Comparison of ENCODE assay signal across 10 cellular contexts in the genomic region with DNA sequence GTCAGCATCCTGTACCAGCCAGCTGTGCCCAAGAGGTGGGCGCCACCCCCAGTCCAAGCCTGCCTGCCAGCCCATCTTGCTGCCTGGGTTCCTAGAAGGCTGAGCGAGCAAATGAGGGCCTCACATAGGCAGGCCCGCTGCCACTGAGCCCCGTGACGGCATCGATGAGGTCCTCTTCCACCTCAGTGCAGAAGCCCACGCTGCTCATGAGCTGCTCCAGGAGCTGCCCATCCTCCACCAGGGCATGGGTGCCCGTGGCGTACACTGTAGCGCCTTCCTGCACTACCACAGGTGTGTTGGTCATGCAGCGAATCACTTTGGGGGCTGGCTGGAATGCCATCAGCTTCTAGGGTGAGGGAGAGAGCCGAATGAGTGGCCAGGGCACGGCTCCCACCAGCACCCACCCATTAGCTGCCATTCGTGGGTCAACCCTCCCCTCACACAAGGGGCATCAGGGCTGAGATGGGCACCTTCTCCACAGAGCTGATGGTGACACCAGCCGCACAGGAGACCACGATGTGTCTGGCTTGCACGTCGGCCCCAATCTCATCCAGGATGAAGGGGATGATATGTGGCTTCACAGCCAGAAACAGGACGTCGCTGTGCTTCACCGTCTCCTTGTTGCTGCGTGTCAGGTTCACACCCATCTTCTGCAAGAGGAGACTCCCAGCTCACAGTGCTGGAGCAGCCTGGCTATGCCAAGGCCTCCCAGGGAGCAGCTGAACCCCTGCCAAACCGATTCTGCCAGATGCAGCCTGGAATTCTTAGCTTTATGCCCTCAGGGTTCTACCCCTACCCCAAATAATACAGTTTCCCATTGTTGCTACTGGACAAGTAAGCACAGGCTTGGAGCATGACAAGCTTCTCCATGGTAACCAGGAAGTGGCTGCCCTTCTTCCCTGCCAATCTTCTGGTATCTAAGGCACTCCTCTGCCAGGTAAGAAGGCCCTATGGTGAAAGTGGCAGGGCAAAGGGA. TPM values are rescaled to one million over a fixed set of nuclear protein-coding genes. Genes with fewer than 3 reads are reported as not detected.
A peak's percentile ranks its signal among the peaks of the same experiment; 100 is the strongest.
DNase-seq lines count a peak whose midpoint lies in the region; ATAC-seq, FAIRE-seq and TF ChIP-seq lines count a peak whose summit lies in the region.
"Had no signal": no experiment of that assay in that cellular context is flagged by ENCODE, and none has a peak within 500 bp of the region (broad histone marks: within the 10 kb centered on the region; RNA-seq: fewer than 3 reads in every experiment).

No MANE protein-coding gene starts in this region.

- H3K9me3 ChIP-seq in H1 (ENCODE audit: insufficient read depth in 2 of 2, low read depth in 1 of 2, low read length in 1 of 2), result no peaks in the 10 kb centered on the region

- no peaks in the 10 kb centered on the region for H3K9me3 Mint-ChIP-seq in T-helper 1 cell treated with Interleukin-12 subunit alpha and Interleukin-12 subunit beta and Interleukin-4 antibody, amounts not matched to agents 30 μg/mL and 1 μg/mL, for 36 hours
- H3K9me3 Mint-ChIP-seq in chondrocyte (ENCODE audit: low read depth), result no peaks in the 10 kb centered on the region
- peaks cover under 1% of the 10 kb centered on the region for H3K9me3 Mint-ChIP-seq in glutamatergic neuron (ENCODE audit: unreplicated experiment)

- no peak for DNase-seq in T-helper 1 cell
- DNase-seq in NCI-H226, result peak; percentile 1
- no peak for DNase-seq in H1 (ENCODE audit: low read depth in 1 of 2, low spot score in 2 of 2)
- peak; percentile 54 for DNase-seq in renal cortical epithelial cell (ENCODE audit: low read depth)
- no peak for DNase-seq in chondrocyte (ENCODE audit: low spot score)
- no peak for DNase-seq in glutamatergic neuron
- DNase-seq: activated CD4-positive, alpha-beta T cell treated with anti-CD3 and anti-CD28 coated beads for 48 hours; erythroblast had no signal

- H2BK15ac ChIP-seq in H1 (ENCODE audit: low read length), result no peak overlapping the region

- H3K4me2 ChIP-seq in H1 (ENCODE audit: insufficient read depth in 1 of 2, low read depth in 2 of 2, low read length in 2 of 2), result peak overlapping the region in 1 of 2 experiments; percentile 63; a peak in 1 of 4 replicates

- TF ChIP-seq POLR2A in H1 (IDR thresholded peaks at IDR 0.05; ENCODE audit: control extremely low read depth in 1 of 2, low read depth in 2 of 2, low read length in 2 of 2), result no peak

- no peak overlapping the region for H2BK20ac ChIP-seq in H1 (ENCODE audit: low read length)

- H3K23me2 ChIP-seq in H1 (ENCODE audit: low read depth, low read length), result peaks cover 4% of the 10 kb centered on the region

- no peaks in the 10 kb centered on the region for H3K27me3 ChIP-seq in H1 (replicated peaks in 1 of 4; ENCODE audit: control insufficient read depth in 3 of 4, extremely low read depth in 1 of 4, insufficient read depth in 3 of 4, low read length in 3 of 4)

- no peak overlapping the region for H4K8ac ChIP-seq in H1 (ENCODE audit: extremely low read depth, insufficient read depth, low read length)

- TF ChIP-seq EP300 in H1 (IDR thresholded peaks at IDR 0.05; ENCODE audit: borderline replicate concordance in 1 of 2, low read depth in 2 of 2, low read length in 2 of 2), result no peak

- WGBS in H1 (ENCODE audit: extremely low coverage in 1 of 2, insufficient coverage in 1 of 2, insufficient read length in 1 of 2, insufficient replicate concordance in 2 of 2, low coverage in 1 of 2, low lambda C conversion rate in 2 of 2, missing lambda C conversion rate in 1 of 2), 2 experiments, result 97% methylated on average over 23 of the region's 23 CpGs; no CpG with 5 or more reads in 1 of the 2 experiments

- peaks cover 3 to 4% of the 10 kb centered on the region in 2 experiments for H4K20me1 ChIP-seq in H1 (replicated peaks in 1 of 2; ENCODE audit: control insufficient read depth in 1 of 2, insufficient read depth in 2 of 2, low read length in 2 of 2)

- H2BK5ac ChIP-seq in H1 (ENCODE audit: low read depth, low read length), result 0 out of 2 replicates have a peak overlapping the region, but pooled peaks have one; percentile 13

- FAIRE-seq in H1 (lab: Jason Lieb, UNC), result no peak

- no peak overlapping the region for H3K4ac ChIP-seq in H1 (replicated peaks; ENCODE audit: insufficient read length, low read depth, low read length)

- H3K18ac ChIP-seq in H1 (ENCODE audit: extremely low read depth, low read length), result no peak overlapping the region

- POLR2A ChIA-PET in H1 (lab: Charles Lee; ENCODE audit: partially characterized antibody), result interaction anchor here (0.8 to 3.4 kb wide), 6 partner anchors 12 to 55 kb away, joined by 3 to 22 read pairs (median 6); a partner anchor contains a TSS

- H3K23ac ChIP-seq in H1 (ENCODE audit: insufficient read length), result no peak overlapping the region

- no peak overlapping the region for H3K4me3 Mint-ChIP-seq in T-helper 1 cell treated with Interleukin-12 subunit alpha and Interleukin-12 subunit beta and Interleukin-4 antibody, amounts not matched to agents 30 μg/mL and 1 μg/mL, for 36 hours
- H3K4me3 Mint-ChIP-seq in chondrocyte (ENCODE audit: unreplicated experiment) (no peak overlapping the region), glutamatergic neuron (ENCODE audit: unreplicated experiment) (no peak overlapping the region)

- H3K27ac ChIP-seq in H1 (ENCODE audit: low read depth, low read length), result no peak overlapping the region; the same call in 1 of the 2 replicates

- H3K4me1 ChIP-seq in H1 (replicated peaks in 1 of 4; ENCODE audit: control insufficient read depth in 3 of 4, insufficient read depth in 4 of 4, low read length in 3 of 4), result peaks cover 0 to 9% (median 5%) of the 10 kb centered on the region in 4 experiments; a peak in 4 of 7 replicates

- no peak overlapping the region for H3K4me3 ChIP-seq in H1 (ENCODE audit: extremely low read depth in 1 of 4, insufficient read depth in 2 of 4, low read depth in 3 of 4, low read length in 4 of 4)

- no peak overlapping the region for H4K91ac ChIP-seq in H1 (replicated peaks; ENCODE audit: insufficient read length, low read length)

- no peak overlapping the region for H3K56ac ChIP-seq in H1 (replicated peaks; ENCODE audit: insufficient read length, low read depth, low read length)

- peaks cover 11% of the 10 kb centered on the region for H3K79me1 ChIP-seq in H1 (ENCODE audit: low read depth, low read length)

- no peak overlapping the region for H2AFZ ChIP-seq in H1 (ENCODE audit: low read length)

- H3K79me2 ChIP-seq in H1 (ENCODE audit: control insufficient read depth in 1 of 2, insufficient read depth in 2 of 2, low read length in 2 of 2), result peaks cover 5 to 15% of the 10 kb centered on the region in 2 experiments

- H3K4me1 Mint-ChIP-seq in T-helper 1 cell treated with Interleukin-12 subunit alpha and Interleukin-12 subunit beta and Interleukin-4 antibody, amounts not matched to agents 30 μg/mL and 1 μg/mL, for 36 hours (ENCODE audit: low read depth), result peaks cover 33% of the 10 kb centered on the region
- H3K4me1 Mint-ChIP-seq in chondrocyte (ENCODE audit: low read depth) (peaks cover 46% of the 10 kb centered on the region), glutamatergic neuron (ENCODE audit: low read depth, unreplicated experiment) (no peaks in the 10 kb centered on the region)

- H3K36me3 Mint-ChIP-seq in T-helper 1 cell treated with Interleukin-12 subunit alpha and Interleukin-12 subunit beta and Interleukin-4 antibody, amounts not matched to agents 30 μg/mL and 1 μg/mL, for 36 hours (ENCODE audit: low read depth), result peaks cover 31% of the 10 kb centered on the region
- peaks cover 5% of the 10 kb centered on the region for H3K36me3 Mint-ChIP-seq in chondrocyte (ENCODE audit: low read depth)
- no peaks in the 10 kb centered on the region for H3K36me3 Mint-ChIP-seq in glutamatergic neuron (ENCODE audit: unreplicated experiment)

- no peaks in the 10 kb centered on the region for H3K27me3 Mint-ChIP-seq in T-helper 1 cell treated with Interleukin-12 subunit alpha and Interleukin-12 subunit beta and Interleukin-4 antibody, amounts not matched to agents 30 μg/mL and 1 μg/mL, for 36 hours (ENCODE audit: low read depth)
- H3K27me3 Mint-ChIP-seq in chondrocyte (ENCODE audit: low read depth) (no peaks in the 10 kb centered on the region), glutamatergic neuron (ENCODE audit: unreplicated experiment) (peaks cover 2% of the 10 kb centered on the region)

- H2BK12ac ChIP-seq in H1 (ENCODE audit: low read depth, low read length), result no peak overlapping the region

- H2BK120ac ChIP-seq in H1 (replicated peaks; ENCODE audit: low read depth, low read length), result no peak overlapping the region

- no peak for TF ChIP-seq CTCF in H1 (IDR thresholded peaks at IDR 0.05; ENCODE audit: control extremely low read depth in 1 of 3, insufficient read depth in 1 of 3, low read depth in 1 of 3, low read length in 3 of 3)
- no peak for TF ChIP-seq CTCF in chondrocyte (IDR thresholded peaks at IDR 0.05)
- no peak for TF ChIP-seq CTCF in glutamatergic neuron (IDR thresholded peaks at IDR 0.05; ENCODE audit: partially characterized antibody, unreplicated experiment)

- H3K9ac ChIP-seq in H1 (replicated peaks in 1 of 4; ENCODE audit: extremely low read depth in 1 of 4, low read depth in 3 of 4, low read length in 3 of 4), result peak overlapping the region in 1 of 4 experiments; percentile 45; a peak in 3 of 7 replicates

- no peak for ATAC-seq in GM21526 (IDR thresholded peaks at IDR 0.05; ENCODE audit: low FRiP score, unreplicated experiment)

- no peak overlapping the region for H3K14ac ChIP-seq in H1 (ENCODE audit: insufficient read length)

- H2AK5ac ChIP-seq in H1 (ENCODE audit: low read depth, low read length), result no peak overlapping the region

- no peak for TF ChIP-seq RAD21 in H1 (IDR thresholded peaks at IDR 0.05 in 1 of 2, conservative IDR thresholded peaks at IDR 0.05 in 1 of 2; ENCODE audit: low read depth in 2 of 2, low read length in 2 of 2)

- H4K5ac ChIP-seq in H1 (ENCODE audit: insufficient read length, low read depth, low read length), result no peak overlapping the region

- CTCF ChIA-PET in H1 (lab: Charles Lee; ENCODE audit: partially characterized antibody), result interaction anchor here (0.7 to 5.5 kb wide), 13 partner anchors 11 to 447 kb away, joined by 3 to 27 read pairs (median 4); no protein-coding TSS in a partner anchor

- peak overlapping the region; percentile 67 for H3K27ac Mint-ChIP-seq in T-helper 1 cell treated with Interleukin-12 subunit alpha and Interleukin-12 subunit beta and Interleukin-4 antibody, amounts not matched to agents 30 μg/mL and 1 μg/mL, for 36 hours
- H3K27ac Mint-ChIP-seq in chondrocyte (ENCODE audit: unreplicated experiment), result no peak overlapping the region
- no peak overlapping the region for H3K27ac Mint-ChIP-seq in glutamatergic neuron (ENCODE audit: unreplicated experiment)

- H3K36me3 ChIP-seq in H1 (ENCODE audit: control insufficient read depth in 2 of 4, insufficient read depth in 4 of 4, low read length in 3 of 4), result peaks cover 9 to 46% (median 24%) of the 10 kb centered on the region in 4 experiments; a peak in 7 of 8 replicates

RNA-seq across cellular contexts. Expression of a gene that starts 2.0 kb away (rescaled TPM):
- total RNA-seq in H1 (2021; fragmentation: NEBNext Ultra II Directional; extraction: Animal tissue kit (Norgen Biotek cat#: 25700)), result 84.3 and 84.6 TPM in 2 replicates
- polyA plus RNA-seq in H1 (2011; rRNA removed), result 79.3 and 96.6 TPM in 2 replicates
- 96.5 TPM for polyA plus RNA-seq in H1 (2011; cell fraction: cytosol; rRNA removed)
- 96.7 TPM for polyA plus RNA-seq in H1 (2011; cell fraction: nucleus; rRNA removed)
- polyA plus RNA-seq in H1 (2012, experiment 1 of 2), result 63.1 to 84.9 TPM (median 76.1 TPM) in 4 replicates
- 59.4 TPM for polyA plus RNA-seq in H1 (2012, experiment 2 of 2)
- 113 TPM for polyA plus RNA-seq in H1 (2013, experiment 1 of 2)
- 115 TPM for polyA plus RNA-seq in H1 (2013, experiment 2 of 2)
- polyA minus RNA-seq in H1 (2011; rRNA and poly(A)+ RNA removed), result 41.8 and 68.7 TPM in 2 replicates
- polyA minus RNA-seq in H1 (2011; cell fraction: cytosol; rRNA and poly(A)+ RNA removed), result 22.0 TPM
- polyA minus RNA-seq in H1 (2011; cell fraction: nucleus; rRNA and poly(A)+ RNA removed), result 26.9 TPM
- total RNA-seq in renal cortical epithelial cell (37.6 and 41.8 TPM in 2 replicates), chondrocyte (43.4 to 52.4 TPM (median 43.5 TPM) in 3 replicates), glutamatergic neuron (ENCODE audit: unreplicated experiment) (36.6 TPM)

RNA-seq across cellular contexts. Expression of a gene that starts 19.0 kb away (rescaled TPM):
- 3.2 and 4.3 TPM in 2 replicates for total RNA-seq in H1 (2021; fragmentation: NEBNext Ultra II Directional; extraction: Animal tissue kit (Norgen Biotek cat#: 25700))
- 2.6 and 2.9 TPM in 2 replicates for polyA plus RNA-seq in H1 (2011; rRNA removed)
- 3.1 TPM for polyA plus RNA-seq in H1 (2011; cell fraction: cytosol; rRNA removed)
- polyA plus RNA-seq in H1 (2011; cell fraction: nucleus; rRNA removed), result 2.5 TPM
- polyA plus RNA-seq in H1 (2012, experiment 1 of 2), result 0.94 to 1.9 TPM (median 1.4 TPM) in 4 replicates
- 2.2 TPM for polyA plus RNA-seq in H1 (2012, experiment 2 of 2)
- polyA plus RNA-seq in H1 (2013, experiment 1 of 2), result 44.6 TPM
- polyA plus RNA-seq in H1 (2013, experiment 2 of 2), result 54.0 TPM
- 0.83 and 1.4 TPM in 2 replicates for polyA minus RNA-seq in H1 (2011; rRNA and poly(A)+ RNA removed)
- polyA minus RNA-seq in H1 (2011; cell fraction: cytosol; rRNA and poly(A)+ RNA removed), result 0.88 TPM
- polyA minus RNA-seq in H1 (2011; cell fraction: nucleus; rRNA and poly(A)+ RNA removed), result 1.5 TPM
- total RNA-seq in renal cortical epithelial cell (not detected in 2 replicates), chondrocyte (10.2 to 39.6 TPM (median 38.3 TPM) in 3 replicates), glutamatergic neuron (ENCODE audit: unreplicated experiment) (5.0 TPM)

RNA-seq across cellular contexts. Expression of a gene that starts 33.1 kb away (rescaled TPM):
- total RNA-seq in H1 (2021; fragmentation: NEBNext Ultra II Directional; extraction: Animal tissue kit (Norgen Biotek cat#: 25700)), result 8.4 and 11.7 TPM in 2 replicates
- 4.5 and 7.3 TPM in 2 replicates for polyA plus RNA-seq in H1 (2011; rRNA removed)
- 7.1 TPM for polyA plus RNA-seq in H1 (2011; cell fraction: cytosol; rRNA removed)
- 8.4 TPM for polyA plus RNA-seq in H1 (2011; cell fraction: nucleus; rRNA removed)
- 1.8 to 3.5 TPM (median 3.1 TPM) in 4 replicates for polyA plus RNA-seq in H1 (2012, experiment 1 of 2)
- 3.5 TPM for polyA plus RNA-seq in H1 (2012, experiment 2 of 2)
- 112 TPM for polyA plus RNA-seq in H1 (2013, experiment 1 of 2)
- 131 TPM for polyA plus RNA-seq in H1 (2013, experiment 2 of 2)
- polyA minus RNA-seq in H1 (2011; rRNA and poly(A)+ RNA removed), result 0.66 and 1.3 TPM in 2 replicates
- 3.0 TPM for polyA minus RNA-seq in H1 (2011; cell fraction: cytosol; rRNA and poly(A)+ RNA removed)
- 3.1 TPM for polyA minus RNA-seq in H1 (2011; cell fraction: nucleus; rRNA and poly(A)+ RNA removed)
- total RNA-seq in renal cortical epithelial cell (0.15 TPM in 1 of 2 replicates, not detected in the other), chondrocyte (0.56 to 2.2 TPM (median 0.99 TPM) in 3 replicates), glutamatergic neuron (ENCODE audit: unreplicated experiment) (2.3 TPM)

RNA-seq across cellular contexts. Expression of a gene that starts 39.8 kb away (rescaled TPM):
- 41.2 and 55.4 TPM in 2 replicates for total RNA-seq in H1 (2021; fragmentation: NEBNext Ultra II Directional; extraction: Animal tissue kit (Norgen Biotek cat#: 25700))
- polyA plus RNA-seq in H1 (2011; rRNA removed), result 26.1 and 38.5 TPM in 2 replicates
- polyA plus RNA-seq in H1 (2011; cell fraction: cytosol; rRNA removed), result 28.6 TPM
- 210 TPM for polyA plus RNA-seq in H1 (2011; cell fraction: nucleus; rRNA removed)
- 25.5 to 31.0 TPM (median 28.0 TPM) in 4 replicates for polyA plus RNA-seq in H1 (2012, experiment 1 of 2)
- 17.4 TPM for polyA plus RNA-seq in H1 (2012, experiment 2 of 2)
- polyA plus RNA-seq in H1 (2013, experiment 1 of 2), result 90.4 TPM
- 88.5 TPM for polyA plus RNA-seq in H1 (2013, experiment 2 of 2)
- polyA minus RNA-seq in H1 (2011; rRNA and poly(A)+ RNA removed), result 42.6 and 57.5 TPM in 2 replicates
- polyA minus RNA-seq in H1 (2011; cell fraction: cytosol; rRNA and poly(A)+ RNA removed), result 21.2 TPM
- polyA minus RNA-seq in H1 (2011; cell fraction: nucleus; rRNA and poly(A)+ RNA removed), result 70.6 TPM
- 6.9 and 41.0 TPM in 2 replicates for total RNA-seq in renal cortical epithelial cell
- total RNA-seq in chondrocyte, result 48.4 to 52.5 TPM (median 50.3 TPM) in 3 replicates
- total RNA-seq in glutamatergic neuron (ENCODE audit: unreplicated experiment), result 1.1 TPM

Comparison
In these comparisons a context has a peak if more than half of its experiments do, and no peak if none do; other contexts are left out.
1. DNase-seq: peak in NCI-H226 (single experiment) and renal cortical epithelial cell (single experiment); none in T-helper 1 cell (0 of 5), H1 (0 of 2), chondrocyte (single experiment) and glutamatergic neuron (single experiment).